ENCODE assay signal across 8 cellular contexts in genomic region chr5:10333154-10334006, GRCh38. TPM values are rescaled to one million over a fixed set of nuclear protein-coding genes. Genes with fewer than 3 reads are reported as not detected.
DNase-seq lines count a peak whose midpoint lies in the region; ATAC-seq, FAIRE-seq and TF ChIP-seq lines count a peak whose summit lies in the region.

No MANE protein-coding gene starts in this region.

- in situ Hi-C loops in K562 (cut with MboI), result no loop called here

- H3K9ac ChIP-seq in K562 (ENCODE audit: insufficient read depth in 1 of 2, low read depth in 2 of 2, low read length in 2 of 2) (no peak overlapping the region), iPS-15b (ENCODE audit: low read depth, low read length) (peak overlapping the region; percentile 54), skeletal muscle satellite cell (ENCODE audit: low read depth, low read length) (peak overlapping the region; percentile 77)

- intact Hi-C loops in K562 (cut with micrococcal nuclease), result no loop called here

- H3K9me3 ChIP-seq in K562 (replicated peaks; ENCODE audit: control insufficient read depth, insufficient read depth, low read depth, low read length), result no peaks in the 10 kb centered on the region; the same call in 1 of the 2 replicates
- no peaks in the 10 kb centered on the region for H3K9me3 ChIP-seq in iPS-15b (ENCODE audit: control insufficient read depth, insufficient read depth, low read length)
- no peaks in the 10 kb centered on the region for H3K9me3 ChIP-seq in skeletal muscle satellite cell (replicated peaks; ENCODE audit: low read length)

- peak; percentile 24 for DNase-seq in activated T-cell treated with anti-CD3 and anti-CD28 coated beads, Interleukin-2, amount 50 U/mL, for 1 hour
- DNase-seq in activated T-cell treated with anti-CD3 and anti-CD28 coated beads for 4 hours (no peak), HPDE6-E6E7 (ENCODE audit: extremely low spot score) (peak; percentile 60), K562 (ENCODE audit: extremely low read depth in 1 of 4, low spot score in 3 of 4) (no peak), LoVo (ENCODE audit: low spot score) (no peak)

- no peak for ATAC-seq in K562
- no peak for ATAC-seq in GM18861 (IDR thresholded peaks at IDR 0.05; ENCODE audit: unreplicated experiment)

- H3K4me2 ChIP-seq in K562 (ENCODE audit: insufficient read depth, low read length), result no peak overlapping the region
- peak overlapping the region; percentile 99 for H3K4me2 ChIP-seq in skeletal muscle satellite cell (ENCODE audit: low read length)

- H2AFZ ChIP-seq in K562 (ENCODE audit: low read depth, low read length), result no peak overlapping the region

- no peaks in the 10 kb centered on the region for H3K9me1 ChIP-seq in K562 (ENCODE audit: control insufficient read depth, insufficient read depth, low read length)

- no peaks in the 10 kb centered on the region for H3K79me2 ChIP-seq in K562 (ENCODE audit: control insufficient read depth, insufficient read depth, low read length)

- no peak for TF ChIP-seq EP300 in K562 (IDR thresholded peaks at IDR 0.05; ENCODE audit: low read length)

- H3K4me1 ChIP-seq in K562 (replicated peaks in 1 of 2; ENCODE audit: control insufficient read depth in 2 of 2, insufficient read depth in 2 of 2, low read length in 2 of 2) (peaks cover 7% of the 10 kb centered on the region in 2 experiments; a peak in 4 of 5 replicates), iPS-15b (ENCODE audit: control insufficient read depth, insufficient read depth, low read length) (no peaks in the 10 kb centered on the region), skeletal muscle satellite cell (ENCODE audit: control insufficient read depth, insufficient read depth, low read length) (peaks cover 38% of the 10 kb centered on the region)

- no peak for FAIRE-seq in K562 (lab: Jason Lieb, UNC)

- no TSS peak for BruUV-seq in K562 (replicated peaks; lab: Mats Ljungman, UMichigan)

- no peak for TF ChIP-seq POLR2A in K562 (conservative IDR thresholded peaks at IDR 0.05)

- 95% methylated on average over 63 of the region's 81 CpGs for whole genome bisulfite sequencing in K562 (ENCODE audit: insufficient coverage, low coverage, missing lambda C conversion rate)

- TF ChIP-seq RAD21 in K562 (CRISPR knock-in tag; conservative IDR thresholded peaks at IDR 0.05 in 1 of 2, IDR thresholded peaks at IDR 0.05 in 1 of 2), result no peak

- H3K4me3 ChIP-seq in K562, result no peak overlapping the region
- H3K4me3 ChIP-seq in iPS-15b (ENCODE audit: low read depth, low read length), result peak overlapping the region; percentile 85
- peak overlapping the region; percentile 92 for H3K4me3 ChIP-seq in skeletal muscle satellite cell (ENCODE audit: low read length)

- no peaks in the 10 kb centered on the region for H3K27me3 ChIP-seq in K562 (ENCODE audit: control insufficient read depth in 2 of 2, insufficient read depth in 2 of 2, low read length in 2 of 2)
- peaks cover 65% of the 10 kb centered on the region for H3K27me3 ChIP-seq in iPS-15b (ENCODE audit: control insufficient read depth, insufficient read depth, low read length)
- H3K27me3 ChIP-seq in skeletal muscle satellite cell (ENCODE audit: control insufficient read depth, insufficient read depth, low read length), result no peaks in the 10 kb centered on the region

- no peaks in the 10 kb centered on the region for H4K20me1 ChIP-seq in K562 (replicated peaks; ENCODE audit: control insufficient read depth, insufficient read depth, low read length)

- POLR2A ChIA-PET in K562 (lab: Yijun Ruan, JAX), result interaction anchor here (1.0 kb wide), 1 partner anchor 9 kb away, joined by 3 read pairs; no protein-coding TSS in a partner anchor

- CTCF ChIA-PET in K562 (lab: Yijun Ruan, JAX; ENCODE audit: low intra/inter-chr PET ratio), result no interaction called here

- no peak overlapping the region for H3K27ac ChIP-seq in K562 (ENCODE audit: extremely low read depth, low read depth, low read length)

- no peak for TF ChIP-seq CTCF in K562 (IDR thresholded peaks at IDR 0.05 in 2 of 3, conservative IDR thresholded peaks at IDR 0.05 in 1 of 3; ENCODE audit: insufficient read depth in 2 of 3, low read depth in 1 of 3, low read length in 3 of 3)

- H3K36me3 ChIP-seq in K562 (ENCODE audit: control insufficient read depth, insufficient read depth, low read length), result no peaks in the 10 kb centered on the region
- H3K36me3 ChIP-seq in iPS-15b (ENCODE audit: control insufficient read depth, insufficient read depth, low read length), result no peaks in the 10 kb centered on the region
- no peaks in the 10 kb centered on the region for H3K36me3 ChIP-seq in skeletal muscle satellite cell (ENCODE audit: insufficient read depth, low read length)

TF ChIP-seq in K562, 482 proteins besides CTCF, POLR2A, EP300 and RAD21 (continues in another document):
- TF ChIP-seq ZNF316 (IDR thresholded peaks at IDR 0.05) (peak; percentile 73), MECOM (CRISPR knock-in tag; IDR thresholded peaks at IDR 0.05) (no peak), C11orf30 (IDR thresholded peaks at IDR 0.05; ENCODE audit: low read depth) (peak; percentile 72), PCBP1 (IDR thresholded peaks at IDR 0.05; ENCODE audit: low read depth, low read length, poor library complexity, severe bottlenecking) (peak; percentile 81), MAFF (IDR thresholded peaks at IDR 0.05; ENCODE audit: low read length) (peak; percentile 7; the same call in 1 of the 2 replicates), MAFG (tag; conservative IDR thresholded peaks at IDR 0.05) (peak; percentile 51), HDAC2 (IDR thresholded peaks at IDR 0.05) (no peak), MAFK (IDR thresholded peaks at IDR 0.05; ENCODE audit: low read length) (peak; percentile 60), CBX1 (IDR thresholded peaks at IDR 0.05; ENCODE audit: low read depth) (peak; percentile 73)
- TF ChIP-seq, protein P1, sequence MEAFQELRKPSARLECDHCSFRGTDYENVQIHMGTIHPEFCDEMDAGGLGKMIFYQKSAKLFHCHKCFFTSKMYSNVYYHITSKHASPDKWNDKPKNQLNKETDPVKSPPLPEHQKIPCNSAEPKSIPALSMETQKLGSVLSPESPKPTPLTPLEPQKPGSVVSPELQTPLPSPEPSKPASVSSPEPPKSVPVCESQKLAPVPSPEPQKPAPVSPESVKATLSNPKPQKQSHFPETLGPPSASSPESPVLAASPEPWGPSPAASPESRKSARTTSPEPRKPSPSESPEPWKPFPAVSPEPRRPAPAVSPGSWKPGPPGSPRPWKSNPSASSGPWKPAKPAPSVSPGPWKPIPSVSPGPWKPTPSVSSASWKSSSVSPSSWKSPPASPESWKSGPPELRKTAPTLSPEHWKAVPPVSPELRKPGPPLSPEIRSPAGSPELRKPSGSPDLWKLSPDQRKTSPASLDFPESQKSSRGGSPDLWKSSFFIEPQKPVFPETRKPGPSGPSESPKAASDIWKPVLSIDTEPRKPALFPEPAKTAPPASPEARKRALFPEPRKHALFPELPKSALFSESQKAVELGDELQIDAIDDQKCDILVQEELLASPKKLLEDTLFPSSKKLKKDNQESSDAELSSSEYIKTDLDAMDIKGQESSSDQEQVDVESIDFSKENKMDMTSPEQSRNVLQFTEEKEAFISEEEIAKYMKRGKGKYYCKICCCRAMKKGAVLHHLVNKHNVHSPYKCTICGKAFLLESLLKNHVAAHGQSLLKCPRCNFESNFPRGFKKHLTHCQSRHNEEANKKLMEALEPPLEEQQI (IDR thresholded peaks at IDR 0.05), result peak; percentile 44; the same call in 1 of the 2 replicates

RNA-seq across cellular contexts. Expression of gene MARCHF6, which starts 20.1 kb away (rescaled TPM):
- total RNA-seq in K562 (2011; cell fraction: chromatin; rRNA removed; ENCODE audit: low replicate concordance), result 561 and 734 TPM in 2 replicates
- total RNA-seq in K562 (2011; cell fraction: nucleolus; rRNA removed), result 300 and 404 TPM in 2 replicates
- 460 and 488 TPM in 2 replicates for total RNA-seq in K562 (2011; cell fraction: nucleoplasm; rRNA removed)
- total RNA-seq in K562 (2014; rRNA removed) (68.1 and 82.1 TPM in 2 replicates), K562 (2014; rRNA removed; fragmentation: Illumina TruSeq; extraction: Trizol) (110 and 145 TPM in 2 replicates), K562 (2015; rRNA removed; fragmentation: Illumina TruSeq; extraction: Trizol) (73.8 and 74.1 TPM in 2 replicates), K562 (2021) (173 and 197 TPM in 2 replicates)
- polyA plus RNA-seq in K562 (2011; rRNA removed) (363 and 456 TPM in 2 replicates), K562 (2014; fragmentation: Illumina TruSeq; extraction: Trizol) (97.2 and 107 TPM in 2 replicates), K562 (2014; fragmentation: Nextera tagmentation; extraction: Ambion mirVana) (100 to 1,000 TPM; 170 to 176 TPM), K562 (2014; rRNA removed) (113 and 116 TPM in 2 replicates)
- 108 and 266 TPM in 2 replicates for polyA plus RNA-seq in K562 (2011; cell fraction: cytosol; rRNA removed)
- 690 and 1,115 TPM in 2 replicates for polyA plus RNA-seq in K562 (2011; cell fraction: nucleus; rRNA removed)
- 113 TPM in 2 replicates for polyA plus RNA-seq in K562 (2012)
- 714 and 809 TPM in 2 replicates for polyA minus RNA-seq in K562 (2011; rRNA and poly(A)+ RNA removed)
- 187 and 222 TPM in 2 replicates for polyA minus RNA-seq in K562 (2011; cell fraction: cytosol; rRNA and poly(A)+ RNA removed)
- polyA minus RNA-seq in K562 (2011; cell fraction: nucleus; rRNA and poly(A)+ RNA removed), result 218 and 284 TPM in 2 replicates
- total RNA-seq in skeletal muscle satellite cell (2012; rRNA removed), result 26.9 and 36.0 TPM in 2 replicates

RNA-seq across cellular contexts. Expression of gene CMBL, which starts 25.7 kb away (rescaled TPM):
- total RNA-seq in K562 (2011; cell fraction: chromatin; rRNA removed; ENCODE audit: low replicate concordance), result 57.6 and 73.6 TPM in 2 replicates
- 41.8 and 51.0 TPM in 2 replicates for total RNA-seq in K562 (2011; cell fraction: nucleolus; rRNA removed)
- total RNA-seq in K562 (2011; cell fraction: nucleoplasm; rRNA removed), result 60.6 and 76.3 TPM in 2 replicates
- total RNA-seq in K562 (2014; rRNA removed) (22.6 and 30.0 TPM in 2 replicates), K562 (2014; rRNA removed; fragmentation: Illumina TruSeq; extraction: Trizol) (68.2 and 86.7 TPM in 2 replicates), K562 (2015; rRNA removed; fragmentation: Illumina TruSeq; extraction: Trizol) (54.7 and 55.5 TPM in 2 replicates), K562 (2021) (119 and 121 TPM in 2 replicates)
- polyA plus RNA-seq in K562 (2011; rRNA removed) (183 and 192 TPM in 2 replicates), K562 (2014; fragmentation: Illumina TruSeq; extraction: Trizol) (140 and 144 TPM in 2 replicates), K562 (2014; fragmentation: Nextera tagmentation; extraction: Ambion mirVana) (10 to 100 TPM; 53.4 to 71.1 TPM), K562 (2014; rRNA removed) (109 and 128 TPM in 2 replicates)
- polyA plus RNA-seq in K562 (2011; cell fraction: cytosol; rRNA removed), result 228 and 464 TPM in 2 replicates
- 27.2 and 28.4 TPM in 2 replicates for polyA plus RNA-seq in K562 (2011; cell fraction: nucleus; rRNA removed)
- polyA plus RNA-seq in K562 (2012), result 129 and 225 TPM in 2 replicates
- 176 TPM in 2 replicates for polyA minus RNA-seq in K562 (2011; rRNA and poly(A)+ RNA removed)
- polyA minus RNA-seq in K562 (2011; cell fraction: cytosol; rRNA and poly(A)+ RNA removed), result 200 and 213 TPM in 2 replicates
- polyA minus RNA-seq in K562 (2011; cell fraction: nucleus; rRNA and poly(A)+ RNA removed), result 23.2 and 39.3 TPM in 2 replicates
- 4.2 and 6.8 TPM in 2 replicates for total RNA-seq in skeletal muscle satellite cell (2012; rRNA removed)

Comparison
In these comparisons a context has a peak if more than half of its experiments do, and no peak if none do; other contexts are left out.
1. DNase-seq: peak in activated T-cell treated with anti-CD3 and anti-CD28 coated beads, Interleukin-2, amount 50 U/mL, for 1 hour (single experiment) and HPDE6-E6E7 (single experiment); none in activated T-cell treated with anti-CD3 and anti-CD28 coated beads for 4 hours (single experiment), K562 (0 of 4) and LoVo (single experiment).
2. H3K9ac ChIP-seq: peak in iPS-15b (single experiment) and skeletal muscle satellite cell (single experiment); none in K562 (0 of 2).